ENCODE assay signal across 28 cellular contexts in the genomic region with DNA sequence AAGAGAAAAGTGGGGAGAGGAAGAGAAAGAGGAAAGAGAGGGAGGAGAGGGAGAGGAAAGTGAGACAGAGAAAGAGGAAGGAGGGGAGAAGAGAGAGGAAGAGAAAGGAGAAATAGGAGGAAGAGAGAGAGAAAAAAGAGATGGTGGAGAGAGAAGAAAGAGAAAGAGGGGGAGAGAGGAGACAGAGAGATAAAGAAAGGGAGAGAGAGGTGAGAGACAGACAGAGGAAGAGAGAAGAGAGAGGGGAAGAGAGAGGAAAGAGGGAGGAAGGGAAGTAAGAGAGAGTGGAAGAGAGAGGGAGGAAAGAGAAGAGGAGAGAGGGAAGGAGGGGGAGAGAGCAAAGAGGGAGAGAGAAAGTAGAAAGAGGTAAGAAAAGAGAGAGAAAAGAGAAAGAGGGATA.
"Had no signal": no experiment of that assay in that cellular context is flagged by ENCODE, and none has a peak within 500 bp of the region (broad histone marks: within the 10 kb centered on the region; RNA-seq: fewer than 3 reads in every experiment).

No MANE protein-coding gene starts in this region.

- H3K36me3 ChIP-seq: stomach, suprapubic skin, thoracic aorta, thyroid gland, tibial artery, tibial nerve, transverse colon, upper lobe of left lung, upper lobe of right lung, uterus, vagina had no signal

- H3K4me1 Mint-ChIP-seq: stimulated activated effector memory CD8-positive, alpha-beta T cell treated with anti-CD3 and anti-CD28 coated beads, Interleukin-12 subunit alpha, Interleukin-12 subunit beta, amount 100 ng/mL, for 72 hours; stimulated activated memory B cell treated with anti-CD40 and anti-IgM and Interleukin-4, amounts not matched to agents 10 μg/mL and 1 μg/mL and 100 μg/mL, for 72 hours; stimulated activated naive B cell treated with anti-CD40 and anti-IgM and Interleukin-4, amounts not matched to agents 10 μg/mL and 1 μg/mL and 100 μg/mL, for 72 hours; stimulated activated naive CD8-positive, alpha-beta T cell treated with anti-CD3 and anti-CD28 coated beads, Interleukin-15, amount 100 ng/mL, for 72 hours had no signal

- H3K27me3 ChIP-seq: testis, thyroid gland, tibial nerve, upper lobe of left lung, uterus, vagina had no signal

- H3K27ac ChIP-seq: stomach, suprapubic skin, testis, thoracic aorta, thyroid gland, tibial artery, tibial nerve, transverse colon, upper lobe of left lung, upper lobe of right lung, uterus, vagina had no signal

- H3K4me3 Mint-ChIP-seq: stimulated activated effector memory CD8-positive, alpha-beta T cell treated with anti-CD3 and anti-CD28 coated beads, Interleukin-12 subunit alpha, Interleukin-12 subunit beta, amount 100 ng/mL, for 72 hours; stimulated activated memory B cell treated with anti-CD40 and anti-IgM and Interleukin-4, amounts not matched to agents 10 μg/mL and 1 μg/mL and 100 μg/mL, for 72 hours; stimulated activated naive B cell treated with anti-CD40 and anti-IgM and Interleukin-4, amounts not matched to agents 10 μg/mL and 1 μg/mL and 100 μg/mL, for 72 hours; stimulated activated naive CD8-positive, alpha-beta T cell treated with anti-CD3 and anti-CD28 coated beads, Interleukin-15, amount 100 ng/mL, for 72 hours; stimulated activated naive CD8-positive, alpha-beta T cell treated with anti-CD3 and anti-CD28 coated beads, Interleukin-15, Interleukin-2, amounts not matched to agents 100 ng/mL and 50 ng/mL, for 24 hours; type B pancreatic cell had no signal

- ATAC-seq: stimulated activated effector memory CD8-positive, alpha-beta T cell treated with anti-CD3 and anti-CD28 coated beads, Interleukin-12 subunit alpha, Interleukin-12 subunit beta, amount 100 ng/mL, for 72 hours; stimulated activated memory B cell treated with anti-CD40 and anti-IgM and Interleukin-4, amounts not matched to agents 10 μg/mL and 1 μg/mL and 100 μg/mL, for 72 hours; stimulated activated naive B cell treated with anti-CD40 and anti-IgM and Interleukin-4, amounts not matched to agents 10 μg/mL and 1 μg/mL and 100 μg/mL, for 72 hours; stimulated activated naive CD8-positive, alpha-beta T cell treated with anti-CD3 and anti-CD28 coated beads, Interleukin-15, amount 100 ng/mL, for 72 hours; stimulated activated naive CD8-positive, alpha-beta T cell treated with anti-CD3 and anti-CD28 coated beads, Interleukin-15, Interleukin-2, amounts not matched to agents 100 U/mL and 50 U/mL, for 24 hours; upper lobe of right lung had no signal

- H3K9me3 ChIP-seq: suprapubic skin, testis, thoracic aorta, thyroid gland, transverse colon, upper lobe of left lung, upper lobe of right lung, uterus, vagina had no signal

- H3K4me3 ChIP-seq: stomach, suprapubic skin, testis, thoracic aorta, thyroid gland, tibial artery, tibial nerve, transverse colon, upper lobe of left lung, upper lobe of right lung, uterus, vagina had no signal

- H3K27ac Mint-ChIP-seq: stimulated activated effector memory CD8-positive, alpha-beta T cell treated with anti-CD3 and anti-CD28 coated beads, Interleukin-12 subunit alpha, Interleukin-12 subunit beta, amount 100 ng/mL, for 72 hours; stimulated activated memory B cell treated with anti-CD40 and anti-IgM and Interleukin-4, amounts not matched to agents 10 μg/mL and 1 μg/mL and 100 μg/mL, for 72 hours; stimulated activated naive B cell treated with anti-CD40 and anti-IgM and Interleukin-4, amounts not matched to agents 10 μg/mL and 1 μg/mL and 100 μg/mL, for 72 hours; stimulated activated naive CD8-positive, alpha-beta T cell treated with anti-CD3 and anti-CD28 coated beads, Interleukin-15, Interleukin-2, amounts not matched to agents 100 ng/mL and 50 ng/mL, for 24 hours; type B pancreatic cell had no signal

- DNase-seq: stimulated activated CD4-positive, alpha-beta T cell treated with anti-CD3 and anti-CD28 coated beads, Interleukin-2, amount 100 ng/mL, for 48 hours; stimulated activated CD4-positive, alpha-beta T cell treated with anti-CD3 and anti-CD28 coated beads, Interleukin-4, amount 100 ng/mL, for 1 hour; stimulated activated CD4-positive, alpha-beta T cell treated with anti-CD3 and anti-CD28 coated beads, Interleukin-4, amount 100 ng/mL, for 24 hours; stimulated activated CD4-positive, alpha-beta T cell treated with anti-CD3 and anti-CD28 coated beads, Interleukin-4, amount 100 ng/mL, for 4 hours; stimulated activated CD8-positive, alpha-beta memory T cell treated with anti-CD3 and anti-CD28 coated beads, Interleukin-4, amount 100 ng/mL, for 48 hours; stimulated activated naive B cell treated with anti-CD40 and anti-IgM and Interleukin-4, amounts not matched to agents 10 μg/mL and 1 μg/mL and 100 μg/mL, for 72 hours; stimulated activated naive CD4-positive, alpha-beta T cell; stimulated activated naive CD4-positive, alpha-beta T cell treated with Interleukin-2 at 50 U/mL for 16 hours; stimulated activated naive CD8-positive, alpha-beta T cell treated with anti-CD3 and anti-CD28 coated beads, Interleukin-15, amount 100 ng/mL, for 72 hours; stimulated activated naive CD8-positive, alpha-beta T cell treated with anti-CD3 and anti-CD28 coated beads, Interleukin-15, Interleukin-2, amounts not matched to agents 100 U/mL and 50 U/mL, for 24 hours; stomach; substantia nigra; testis; thyroid gland; tibial artery; transverse colon; trophoblast cell; upper lobe of left lung; upper lobe of right lung; uterus had no signal

- H3K4me1 ChIP-seq: stomach, suprapubic skin, testis, thyroid gland, tibial artery, tibial nerve, transverse colon, upper lobe of left lung, upper lobe of right lung, uterus, vagina had no signal

- H3K9me3 Mint-ChIP-seq: stimulated activated effector memory CD8-positive, alpha-beta T cell treated with anti-CD3 and anti-CD28 coated beads, Interleukin-12 subunit alpha, Interleukin-12 subunit beta, amount 100 ng/mL, for 72 hours; stimulated activated naive CD8-positive, alpha-beta T cell treated with anti-CD3 and anti-CD28 coated beads, Interleukin-15, amount 100 ng/mL, for 72 hours; type B pancreatic cell had no signal
